Comparison of ENCODE assay signal across 11 cellular contexts in the genomic region with DNA sequence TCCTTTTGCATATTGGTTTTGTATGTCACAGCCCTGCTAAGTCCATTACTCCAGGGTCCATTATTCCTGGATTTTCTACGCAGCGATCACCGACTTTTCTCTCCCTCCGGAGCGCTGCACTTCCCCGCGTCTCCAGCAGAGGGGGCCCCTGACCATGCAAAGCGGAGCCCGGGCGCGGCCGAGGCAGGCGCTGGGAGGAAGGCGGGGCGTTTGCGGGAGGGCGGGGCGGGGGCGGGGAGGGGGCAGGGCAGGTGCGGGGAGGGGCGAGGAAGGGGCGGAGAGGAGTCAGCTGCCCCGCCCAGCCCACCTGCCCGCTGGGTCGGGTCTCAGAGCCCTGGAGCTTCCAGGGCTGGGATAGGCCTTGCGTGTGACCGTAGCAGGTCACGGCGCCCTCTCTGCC. TPM values are rescaled to one million over a fixed set of nuclear protein-coding genes. Genes with fewer than 3 reads are reported as not detected.
DNase-seq lines count a peak whose midpoint lies in the region; ATAC-seq, FAIRE-seq and TF ChIP-seq lines count a peak whose summit lies in the region.
"Not testable (repeated sequence)": the region's sequence is repeated elsewhere in the genome, so short reads cannot be mapped to it uniquely, and the experiment has no call there.
"Had no signal": no experiment of that assay in that cellular context is flagged by ENCODE, and none has a peak within 500 bp of the region (broad histone marks: within the 10 kb centered on the region; RNA-seq: fewer than 3 reads in every experiment).

No MANE protein-coding gene starts in this region.

- not testable (repeated sequence) for H3K4me3 ChIP-seq in heart right ventricle, lower lobe of right lung, pancreas, upper lobe of right lung

- not testable (repeated sequence) for H3K27me3 Mint-ChIP-seq in activated CD8-positive, alpha-beta memory T cell treated with anti-CD3 and anti-CD28 coated beads, Interleukin-2, amount 10 ng/mL, durations not matched to agents 7 days and 5 days; central memory CD8-positive, alpha-beta T cell

- WGBS in heart right ventricle, 2 donors, result no CpG with 5 or more reads among the region's 29 CpGs
- no CpG with 5 or more reads among the region's 29 CpGs for WGBS in pancreas, 2 donors

- not testable (repeated sequence) for H3K27ac Mint-ChIP-seq in activated CD8-positive, alpha-beta memory T cell treated with anti-CD3 and anti-CD28 coated beads, Interleukin-2, amount 10 ng/mL, durations not matched to agents 7 days and 5 days; central memory CD8-positive, alpha-beta T cell (ENCODE audit: low read depth)

- H3K36me3 Mint-ChIP-seq in activated CD8-positive, alpha-beta memory T cell treated with anti-CD3 and anti-CD28 coated beads, Interleukin-2, amount 10 ng/mL, durations not matched to agents 7 days and 5 days; central memory CD8-positive, alpha-beta T cell (ENCODE audit: insufficient read depth): not testable (repeated sequence)

- H3K4me3 Mint-ChIP-seq in activated CD8-positive, alpha-beta memory T cell treated with anti-CD3 and anti-CD28 coated beads, Interleukin-2, amount 10 ng/mL, durations not matched to agents 7 days and 5 days; central memory CD8-positive, alpha-beta T cell: not testable (repeated sequence)

- not testable (repeated sequence) for H3K9me3 Mint-ChIP-seq in activated CD8-positive, alpha-beta memory T cell treated with anti-CD3 and anti-CD28 coated beads, Interleukin-2, amount 10 ng/mL, durations not matched to agents 7 days and 5 days (ENCODE audit: low read depth); central memory CD8-positive, alpha-beta T cell

- not testable (repeated sequence) for H3K4me1 Mint-ChIP-seq in activated CD8-positive, alpha-beta memory T cell treated with anti-CD3 and anti-CD28 coated beads, Interleukin-2, amount 10 ng/mL, durations not matched to agents 7 days and 5 days; central memory CD8-positive, alpha-beta T cell

- ATAC-seq in SK-N-SH treated with all-trans-retinoic acid at 6 μM for 48 hours (peak; percentile 63), heart right ventricle (peak; percentile 40 to 64 (median 56)), lower lobe of right lung (peak; percentile 70 to 79), pancreas (peak; percentile 78 to 96 (median 88)), upper lobe of right lung (peak; percentile 87)
- ATAC-seq in activated CD8-positive, alpha-beta memory T cell treated with anti-CD3 and anti-CD28 coated beads, Interleukin-2, amount 10 ng/mL, durations not matched to agents 7 days and 5 days, result peak; percentile 59
- ATAC-seq in central memory CD8-positive, alpha-beta T cell (replicated peaks; ENCODE audit: extremely low read depth, poor library complexity, severe bottlenecking), result peak; percentile 53

- not testable (repeated sequence) for H3K36me3 ChIP-seq in heart right ventricle, lower lobe of right lung, pancreas, upper lobe of right lung

- FAIRE-seq in GM19239 (lab: Jason Lieb, UNC), result peak; percentile 89
- FAIRE-seq in pancreas (lab: Jason Lieb, UNC), result not testable (repeated sequence)

- DNase-seq in GM19239 (ENCODE audit: insufficient read length, low spot score); activated CD8-positive, alpha-beta memory T cell treated with anti-CD3 and anti-CD28 coated beads, Interleukin-2, amount 10 ng/mL, durations not matched to agents 7 days and 5 days; central memory CD8-positive, alpha-beta T cell (ENCODE audit: low spot score in 2 of 2); heart right ventricle; lower lobe of right lung; pancreas; upper lobe of right lung: not testable (repeated sequence)

- not testable (repeated sequence) for H3K9me3 ChIP-seq in heart right ventricle, lower lobe of right lung, pancreas, upper lobe of right lung

- not testable (repeated sequence) for H3K4me1 ChIP-seq in heart right ventricle, lower lobe of right lung, pancreas, upper lobe of right lung

- intact Hi-C loops in heart right ventricle (cut with DNase I); lower lobe of right lung (cut with DNase I); pancreas (cut with DNase I); upper lobe of right lung (cut with DNase I): not testable (repeated sequence)

- not testable (repeated sequence) for TF ChIP-seq CTCF in heart right ventricle (IDR thresholded peaks at IDR 0.05); lower lobe of right lung (IDR thresholded peaks at IDR 0.05); pancreas (IDR thresholded peaks at IDR 0.05); upper lobe of right lung (IDR thresholded peaks at IDR 0.05)

- H3K27me3 ChIP-seq in heart right ventricle; lower lobe of right lung (ENCODE audit: low read depth); pancreas; upper lobe of right lung: not testable (repeated sequence)

- not testable (repeated sequence) for H3K27ac ChIP-seq in heart right ventricle, lower lobe of right lung, pancreas, upper lobe of right lung

- CTCF ChIA-PET in activated CD8-positive, alpha-beta memory T cell treated with anti-CD3 and anti-CD28 coated beads, Interleukin-2, amount 10 ng/mL, durations not matched to agents 7 days and 5 days (lab: Charles Lee), result not testable (repeated sequence)

RNA-seq across cellular contexts. Expression of a gene that starts 3.8 kb away (rescaled TPM):
- not detected for total RNA-seq in activated CD8-positive, alpha-beta memory T cell treated with anti-CD3 and anti-CD28 coated beads, Interleukin-2, amount 10 ng/mL, durations not matched to agents 7 days and 5 days
- 10 to 100 TPM in 1 of 10 donors, 1 to 10 TPM in 7, under 1 TPM in 2; 0.53 to 11.4 (median 2.2) TPM for total RNA-seq in heart right ventricle
- 1 to 10 TPM; 1.5 to 5.8 TPM for polyA plus RNA-seq in heart right ventricle
- 103 TPM for total RNA-seq in lower lobe of right lung
- 10 to 100 TPM in 1 of 6 donors, 1 to 10 TPM in 5; 1.1 to 17.0 (median 4.9) TPM for total RNA-seq in pancreas
- polyA plus RNA-seq in pancreas, result 10 to 100 TPM in 1 of 2 donors, 1 to 10 TPM in 1; 1.3 to 14.5 TPM
- 122 TPM for total RNA-seq in upper lobe of right lung
- total RNA-seq: CD4-positive, alpha-beta memory T cell; H9; PC-9 had no signal
- polyA plus RNA-seq: CD4-positive, alpha-beta memory T cell had no signal

RNA-seq across cellular contexts. Expression of a gene that starts 6.7 kb away (rescaled TPM):
- not detected for total RNA-seq in activated CD8-positive, alpha-beta memory T cell treated with anti-CD3 and anti-CD28 coated beads, Interleukin-2, amount 10 ng/mL, durations not matched to agents 7 days and 5 days
- 1 to 10 TPM in 7 of 10 donors, under 1 TPM in 3; 0.33 to 5.2 (median 1.8) TPM for total RNA-seq in heart right ventricle
- 1 to 10 TPM; 1.7 to 6.4 TPM for polyA plus RNA-seq in heart right ventricle
- total RNA-seq in lower lobe of right lung, result 168 TPM
- total RNA-seq in pancreas, result 1 to 10 TPM in 5 of 6 donors, under 1 TPM in 1; 0.69 to 9.9 (median 4.8) TPM
- 10 to 100 TPM in 1 of 2 donors, 1 to 10 TPM in 1; 2.4 to 12.2 TPM for polyA plus RNA-seq in pancreas
- 181 TPM for total RNA-seq in upper lobe of right lung
- total RNA-seq: CD4-positive, alpha-beta memory T cell; H9; PC-9 had no signal
- polyA plus RNA-seq: CD4-positive, alpha-beta memory T cell had no signal

RNA-seq across cellular contexts. Expression of a gene that starts 11.6 kb away (rescaled TPM):
- not detected for total RNA-seq in activated CD8-positive, alpha-beta memory T cell treated with anti-CD3 and anti-CD28 coated beads, Interleukin-2, amount 10 ng/mL, durations not matched to agents 7 days and 5 days
- total RNA-seq in heart right ventricle, result under 1 TPM in 1 of 10 donors, not detected in 9; 0.37 TPM
- under 1 TPM in 1 of 2 donors, not detected in 1; 0.06 TPM for polyA plus RNA-seq in heart right ventricle
- total RNA-seq in lower lobe of right lung, result 2.9 TPM
- under 1 TPM in 1 of 6 donors, not detected in 5; 0.26 TPM for total RNA-seq in pancreas
- under 1 TPM in 1 of 2 donors, not detected in 1; 0.12 TPM for polyA plus RNA-seq in pancreas
- total RNA-seq in upper lobe of right lung, result 2.3 TPM
- total RNA-seq: CD4-positive, alpha-beta memory T cell; H9; PC-9 had no signal
- polyA plus RNA-seq: CD4-positive, alpha-beta memory T cell had no signal

RNA-seq across cellular contexts. Expression of a gene that starts 19.2 kb away (rescaled TPM):
- not detected for total RNA-seq in activated CD8-positive, alpha-beta memory T cell treated with anti-CD3 and anti-CD28 coated beads, Interleukin-2, amount 10 ng/mL, durations not matched to agents 7 days and 5 days
- total RNA-seq in heart right ventricle, result under 1 TPM in 3 of 10 donors, not detected in 7; 0.28 to 0.44 (median 0.33) TPM
- under 1 TPM; 0.12 to 0.51 TPM for polyA plus RNA-seq in heart right ventricle
- 9.6 TPM for total RNA-seq in lower lobe of right lung
- total RNA-seq in pancreas, result under 1 TPM in 1 of 6 donors, not detected in 5; 0.61 TPM
- polyA plus RNA-seq in pancreas, result under 1 TPM; 0.19 to 0.26 TPM
- total RNA-seq in upper lobe of right lung, result 9.4 TPM
- total RNA-seq: CD4-positive, alpha-beta memory T cell; H9; PC-9 had no signal
- polyA plus RNA-seq: CD4-positive, alpha-beta memory T cell had no signal

Comparison
In these comparisons a context has a peak if more than half of its experiments do, and no peak if none do; other contexts are left out.
1. RNA of a gene that starts 6.7 kb away (total RNA-seq): 181 TPM in upper lobe of right lung (single experiment) and 168 TPM in lower lobe of right lung (single experiment); 0.69 to 9.9 TPM in pancreas, 0.33 to 5.2 TPM in heart right ventricle and not detected in activated CD8-positive, alpha-beta memory T cell treated with anti-CD3 and anti-CD28 coated beads, Interleukin-2, amount 10 ng/mL, durations not matched to agents 7 days and 5 days; every median in the first group is over 10 times any median in the second.
2. Peak in every context shown above with its lines, with median percentiles within 50 percentile points of each other: ATAC-seq.